1 cellular context compared by ENCODE assay signal in the genomic region with DNA sequence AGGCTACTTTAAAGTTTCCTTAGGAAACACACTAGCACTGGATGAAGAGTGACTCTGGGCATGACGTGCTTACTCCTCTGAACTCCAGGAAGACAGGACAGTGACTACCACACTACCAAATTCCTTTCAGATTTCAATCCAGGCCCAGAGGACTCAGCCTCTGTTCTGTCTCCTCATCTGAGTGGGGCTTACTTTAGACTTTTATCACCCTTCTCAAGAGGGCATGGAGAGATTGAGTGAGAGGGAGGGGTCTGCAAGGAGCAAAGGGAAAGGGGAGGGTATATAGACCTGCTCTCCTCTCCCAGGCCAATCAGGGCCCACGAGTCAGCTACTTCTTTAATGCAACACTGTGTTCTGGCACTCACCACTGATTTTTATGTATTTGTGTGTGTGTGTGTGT.
TF ChIP-seq lines count a peak whose summit lies in the region.

No MANE protein-coding gene starts in this region.

TF ChIP-seq in K562, 482 proteins besides CTCF, POLR2A, EP300 and RAD21:
- TF ChIP-seq RUNX1 (IDR thresholded peaks at IDR 0.05; ENCODE audit: low read depth) (no peak), RBFOX2 (IDR thresholded peaks at IDR 0.05; ENCODE audit: low read depth, low read length) (peak; percentile 23; the same call in 1 of the 2 replicates), POLR2G (IDR thresholded peaks at IDR 0.05; ENCODE audit: low read depth, low read length) (peak; percentile 25; the same call in 1 of the 2 replicates), KLF6 (CRISPR knock-in tag; IDR thresholded peaks at IDR 0.05; ENCODE audit: borderline replicate concordance) (no peak), ZNF431 (CRISPR knock-in tag; IDR thresholded peaks at IDR 0.05) (no peak)
- TF ChIP-seq, protein P1, sequence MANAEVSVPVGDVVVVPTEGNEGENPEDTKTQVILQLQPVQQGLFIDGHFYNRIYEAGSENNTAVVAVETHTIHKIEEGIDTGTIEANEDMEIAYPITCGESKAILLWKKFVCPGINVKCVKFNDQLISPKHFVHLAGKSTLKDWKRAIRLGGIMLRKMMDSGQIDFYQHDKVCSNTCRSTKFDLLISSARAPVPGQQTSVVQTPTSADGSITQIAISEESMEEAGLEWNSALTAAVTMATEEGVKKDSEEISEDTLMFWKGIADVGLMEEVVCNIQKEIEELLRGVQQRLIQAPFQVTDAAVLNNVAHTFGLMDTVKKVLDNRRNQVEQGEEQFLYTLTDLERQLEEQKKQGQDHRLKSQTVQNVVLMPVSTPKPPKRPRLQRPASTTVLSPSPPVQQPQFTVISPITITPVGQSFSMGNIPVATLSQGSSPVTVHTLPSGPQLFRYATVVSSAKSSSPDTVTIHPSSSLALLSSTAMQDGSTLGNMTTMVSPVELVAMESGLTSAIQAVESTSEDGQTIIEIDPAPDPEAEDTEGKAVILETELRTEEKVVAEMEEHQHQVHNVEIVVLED (CRISPR knock-in tag; IDR thresholded peaks at IDR 0.05): no peak
